9 cellular contexts compared by ENCODE assay signal in genomic region chr10:178208-178607, GRCh38. TPM values are rescaled to one million over a fixed set of nuclear protein-coding genes. Genes with fewer than 3 reads are reported as not detected.
DNase-seq lines count a peak whose midpoint lies in the region; ATAC-seq and TF ChIP-seq lines count a peak whose summit lies in the region.
"Had no signal": no experiment of that assay in that cellular context is flagged by ENCODE, and none has a peak within 500 bp of the region (broad histone marks: within the 10 kb centered on the region; RNA-seq: fewer than 3 reads in every experiment).

No MANE protein-coding gene starts in this region.

- H3K4me3 ChIP-seq in astrocyte of the cerebellum (ENCODE audit: low read depth, low read length) (no peak overlapping the region), liver (ENCODE audit: low read depth in 1 of 3, low read length in 3 of 3) (no peak overlapping the region)

- no peak overlapping the region for H3K27ac Mint-ChIP-seq in CD4-positive, alpha-beta T cell

- no peak overlapping the region for H3K9ac ChIP-seq in liver (ENCODE audit: low read depth in 1 of 2, low read length in 2 of 2)

- no peaks in the 10 kb centered on the region for H3K4me1 ChIP-seq in liver (ENCODE audit: control insufficient read depth in 4 of 4, insufficient read depth in 4 of 4, low read length in 3 of 4)

- no peak overlapping the region for H3K4me3 Mint-ChIP-seq in CD4-positive, alpha-beta T cell

- peak; percentile 75 for TF ChIP-seq RAD21 in liver (IDR thresholded peaks at IDR 0.05)

- no peak overlapping the region for H3K27ac ChIP-seq in CD4-positive, alpha-beta T cell (ENCODE audit: low read depth, low read length)
- no peak overlapping the region for H3K27ac ChIP-seq in liver (ENCODE audit: low read depth in 1 of 2, low read length in 2 of 2)
- H3K27ac ChIP-seq: HL-60 had no signal

- in situ Hi-C loops in astrocyte of the cerebellum (cut with HindIII; ENCODE audit: low sequenced_read_pairs): no loop called here

- peaks cover 21% of the 10 kb centered on the region for H3K4me1 Mint-ChIP-seq in CD4-positive, alpha-beta T cell (ENCODE audit: low read depth)

- H3K9me3 Mint-ChIP-seq in CD4-positive, alpha-beta T cell: peaks cover 2% of the 10 kb centered on the region

- DNase-seq in CD4-positive, alpha-beta T cell: no peak
- DNase-seq in HuH-7 (ENCODE audit: low spot score) (peak; percentile 20), astrocyte of the cerebellum (ENCODE audit: low read depth) (peak; percentile 26), KG1 (lab: John Stamatoyannopoulos, UW) (no peak), cerebellar nuclear complex (lab: John Stamatoyannopoulos, UW) (no peak)

- peaks cover 38% of the 10 kb centered on the region for H3K36me3 Mint-ChIP-seq in CD4-positive, alpha-beta T cell (ENCODE audit: low read depth)

- peak; percentile 62 for TF ChIP-seq CTCF in CD4-positive, alpha-beta T cell (IDR thresholded peaks at IDR 0.05)
- TF ChIP-seq CTCF in astrocyte of the cerebellum (IDR thresholded peaks at IDR 0.05; ENCODE audit: low read depth, low read length, missing control alignments) (peak; percentile 7), liver (IDR thresholded peaks at IDR 0.05; ENCODE audit: low read depth, low read length, missing input control) (peak; percentile 32)

- ATAC-seq in CD4-positive, alpha-beta T cell (ENCODE audit: poor library complexity): no peak
- no peak for ATAC-seq in HG03520 (IDR thresholded peaks at IDR 0.05; ENCODE audit: unreplicated experiment)
- no peak for ATAC-seq in HG03045 (IDR thresholded peaks at IDR 0.05; ENCODE audit: unreplicated experiment)

- WGBS in liver: 43% methylated on average over 2 of the region's 2 CpGs

- H3K27me3 ChIP-seq in CD4-positive, alpha-beta T cell (ENCODE audit: control insufficient read depth, insufficient read depth, low read length): no peaks in the 10 kb centered on the region
- H3K27me3 ChIP-seq in liver (ENCODE audit: control insufficient read depth in 4 of 4, insufficient read depth in 4 of 4, low read length in 3 of 4): no peaks in the 10 kb centered on the region

- H3K27me3 Mint-ChIP-seq in CD4-positive, alpha-beta T cell: no peaks in the 10 kb centered on the region

- intact Hi-C loops in CD4-positive, alpha-beta T cell (cut with DNase I, micrococcal nuclease): no loop called here

- H3K9me3 ChIP-seq in CD4-positive, alpha-beta T cell (ENCODE audit: control insufficient read depth, low read length): no peaks in the 10 kb centered on the region
- no peaks in the 10 kb centered on the region for H3K9me3 ChIP-seq in liver (ENCODE audit: control insufficient read depth in 4 of 4, low read length in 3 of 4)

- POLR2A ChIA-PET in CD4-positive, alpha-beta T cell (lab: Charles Lee): no interaction called here

- peaks cover under 1 to 10% (median 8%) of the 10 kb centered on the region in 4 donors for H3K36me3 ChIP-seq in liver (ENCODE audit: control insufficient read depth in 4 of 4, insufficient read depth in 3 of 4, low read depth in 1 of 4, low read length in 3 of 4)

- CTCF ChIA-PET in CD4-positive, alpha-beta T cell (lab: Charles Lee): no interaction called here

TF ChIP-seq in liver, 16 proteins besides CTCF, POLR2A, EP300 and RAD21:
- TF ChIP-seq HNF4A (conservative IDR thresholded peaks at IDR 0.05) (no peak), NR2F2 (IDR thresholded peaks at IDR 0.05) (no peak), TAF1 (conservative IDR thresholded peaks at IDR 0.05) (no peak), RXRA (IDR thresholded peaks at IDR 0.05) (no peak), FOXA2 (IDR thresholded peaks at IDR 0.05) (no peak), FOXA1 (IDR thresholded peaks at IDR 0.05) (no peak), EGR1 (IDR thresholded peaks at IDR 0.05; ENCODE audit: low read depth in 2 of 2) (no peak), HNF4G (IDR thresholded peaks at IDR 0.05) (no peak), ZBTB33 (IDR thresholded peaks at IDR 0.05) (no peak), SP1 (IDR thresholded peaks at IDR 0.05) (no peak), YY1 (IDR thresholded peaks at IDR 0.05) (no peak), GABPA (IDR thresholded peaks at IDR 0.05 in 1 of 2, conservative IDR thresholded peaks at IDR 0.05 in 1 of 2) (no peak), JUND (IDR thresholded peaks at IDR 0.05) (no peak)
- TF ChIP-seq, protein P1, sequence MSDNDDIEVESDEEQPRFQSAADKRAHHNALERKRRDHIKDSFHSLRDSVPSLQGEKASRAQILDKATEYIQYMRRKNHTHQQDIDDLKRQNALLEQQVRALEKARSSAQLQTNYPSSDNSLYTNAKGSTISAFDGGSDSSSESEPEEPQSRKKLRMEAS (IDR thresholded peaks at IDR 0.05): no peak
- TF ChIP-seq, protein P2, sequence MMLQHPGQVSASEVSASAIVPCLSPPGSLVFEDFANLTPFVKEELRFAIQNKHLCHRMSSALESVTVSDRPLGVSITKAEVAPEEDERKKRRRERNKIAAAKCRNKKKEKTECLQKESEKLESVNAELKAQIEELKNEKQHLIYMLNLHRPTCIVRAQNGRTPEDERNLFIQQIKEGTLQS (IDR thresholded peaks at IDR 0.05): no peak
- TF ChIP-seq, protein P3, sequence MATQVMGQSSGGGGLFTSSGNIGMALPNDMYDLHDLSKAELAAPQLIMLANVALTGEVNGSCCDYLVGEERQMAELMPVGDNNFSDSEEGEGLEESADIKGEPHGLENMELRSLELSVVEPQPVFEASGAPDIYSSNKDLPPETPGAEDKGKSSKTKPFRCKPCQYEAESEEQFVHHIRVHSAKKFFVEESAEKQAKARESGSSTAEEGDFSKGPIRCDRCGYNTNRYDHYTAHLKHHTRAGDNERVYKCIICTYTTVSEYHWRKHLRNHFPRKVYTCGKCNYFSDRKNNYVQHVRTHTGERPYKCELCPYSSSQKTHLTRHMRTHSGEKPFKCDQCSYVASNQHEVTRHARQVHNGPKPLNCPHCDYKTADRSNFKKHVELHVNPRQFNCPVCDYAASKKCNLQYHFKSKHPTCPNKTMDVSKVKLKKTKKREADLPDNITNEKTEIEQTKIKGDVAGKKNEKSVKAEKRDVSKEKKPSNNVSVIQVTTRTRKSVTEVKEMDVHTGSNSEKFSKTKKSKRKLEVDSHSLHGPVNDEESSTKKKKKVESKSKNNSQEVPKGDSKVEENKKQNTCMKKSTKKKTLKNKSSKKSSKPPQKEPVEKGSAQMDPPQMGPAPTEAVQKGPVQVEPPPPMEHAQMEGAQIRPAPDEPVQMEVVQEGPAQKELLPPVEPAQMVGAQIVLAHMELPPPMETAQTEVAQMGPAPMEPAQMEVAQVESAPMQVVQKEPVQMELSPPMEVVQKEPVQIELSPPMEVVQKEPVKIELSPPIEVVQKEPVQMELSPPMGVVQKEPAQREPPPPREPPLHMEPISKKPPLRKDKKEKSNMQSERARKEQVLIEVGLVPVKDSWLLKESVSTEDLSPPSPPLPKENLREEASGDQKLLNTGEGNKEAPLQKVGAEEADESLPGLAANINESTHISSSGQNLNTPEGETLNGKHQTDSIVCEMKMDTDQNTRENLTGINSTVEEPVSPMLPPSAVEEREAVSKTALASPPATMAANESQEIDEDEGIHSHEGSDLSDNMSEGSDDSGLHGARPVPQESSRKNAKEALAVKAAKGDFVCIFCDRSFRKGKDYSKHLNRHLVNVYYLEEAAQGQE (IDR thresholded peaks at IDR 0.05): no peak

RNA-seq across cellular contexts. Expression of gene ZMYND11, which starts 43.0 kb away (rescaled TPM):
- 10 to 100 TPM; 19.9 to 22.2 TPM for total RNA-seq in CD4-positive, alpha-beta T cell
- total RNA-seq in liver: 10 to 100 TPM; 18.1 to 34.3 TPM
- 10 to 100 TPM; 13.2 to 15.8 TPM for polyA plus RNA-seq in liver

Comparison
In these comparisons a context has a peak if more than half of its experiments do, and no peak if none do; other contexts are left out.
1. DNase-seq: peak in HuH-7 (single experiment) and astrocyte of the cerebellum (single experiment); none in CD4-positive, alpha-beta T cell (0 of 10), KG1 (single experiment) and cerebellar nuclear complex (0 of 2).
2. CTCF ChIP-seq: peak in every context shown above with its lines; median percentile 62 in CD4-positive, alpha-beta T cell; 32 in liver; 7 in astrocyte of the cerebellum.